8 cellular contexts compared by ENCODE assay signal in genomic region chr9:121498150-121498486, GRCh38. TPM values are rescaled to one million over a fixed set of nuclear protein-coding genes. Genes with fewer than 3 reads are reported as not detected.
DNase-seq lines count a peak whose midpoint lies in the region; ATAC-seq and TF ChIP-seq lines count a peak whose summit lies in the region.

No MANE protein-coding gene starts in this region.

- H3K4me3 Mint-ChIP-seq in T-helper 17 cell, result peak overlapping the region; percentile 82

- H3K9me3 ChIP-seq in T-helper 17 cell (ENCODE audit: control insufficient read depth, low read length, poor library complexity, severe bottlenecking) (no peaks in the 10 kb centered on the region), colonic mucosa (no peaks in the 10 kb centered on the region)

- H3K27me3 Mint-ChIP-seq in T-helper 17 cell, result peaks cover 59% of the 10 kb centered on the region

- peaks cover 11% of the 10 kb centered on the region for H3K27me3 ChIP-seq in colonic mucosa

- peak; percentile 28 for DNase-seq in AG09309 (ENCODE audit: low read depth)
- DNase-seq in NCI-H1930 (lab: John Stamatoyannopoulos, UW), result peak; percentile 32 to 69
- no peak for DNase-seq in T-helper 17 cell
- peak; percentile 79 for DNase-seq in colonic mucosa
- peak; percentile 54 for DNase-seq in left lobe of liver (ENCODE audit: low spot score)
- DNase-seq in stimulated activated CD8-positive, alpha-beta memory T cell treated with anti-CD3 and anti-CD28 coated beads, Interleukin-4, amount 100 ng/mL, for 48 hours, result peak; percentile 53

- intact Hi-C loops in colonic mucosa (cut with DNase I), result no loop called here

- ATAC-seq in GM18508 (IDR thresholded peaks at IDR 0.05; ENCODE audit: insufficient read depth, unreplicated experiment), result peak; percentile 63
- ATAC-seq in HG03064 (IDR thresholded peaks at IDR 0.05; ENCODE audit: low read depth, unreplicated experiment), result peak; percentile 70
- ATAC-seq in T-helper 17 cell, result peak; percentile 74
- peak; percentile 81 for ATAC-seq in left lobe of liver

- no peaks in the 10 kb centered on the region for H3K36me3 ChIP-seq in colonic mucosa

- TF ChIP-seq CTCF in AG09309 (IDR thresholded peaks at IDR 0.05; ENCODE audit: control insufficient read depth, insufficient read depth, low read depth, low read length, missing control alignments), result peak; percentile 68
- peak; percentile 53 for TF ChIP-seq CTCF in colonic mucosa (IDR thresholded peaks at IDR 0.05)

- no peak overlapping the region for H3K27ac ChIP-seq in colonic mucosa

- peaks cover 4% of the 10 kb centered on the region for H3K36me3 Mint-ChIP-seq in T-helper 17 cell (ENCODE audit: low read depth)

- no peak overlapping the region for H3K27ac Mint-ChIP-seq in T-helper 17 cell

- peaks cover 19% of the 10 kb centered on the region for H3K4me1 Mint-ChIP-seq in T-helper 17 cell

- H3K9ac ChIP-seq in colonic mucosa (ENCODE audit: low read depth in 2 of 2, low read length in 2 of 2), result peak overlapping the region in 1 of 2 donors; percentile 50

- H3K4me3 ChIP-seq in AG09309 (ENCODE audit: control insufficient read depth, low read depth, low read length) (no peak overlapping the region), colonic mucosa (peak overlapping the region; percentile 32)

- peaks cover 13% of the 10 kb centered on the region for H3K4me1 ChIP-seq in colonic mucosa

RNA-seq across cellular contexts. Expression of gene GGTA1, which starts 1.5 kb away (rescaled TPM):
- total RNA-seq in T-helper 17 cell (1 to 10 TPM in 1 of 2 donors, under 1 TPM in 1; 0.50 to 7.7 TPM), colonic mucosa (1 to 10 TPM in 1 of 2 donors, under 1 TPM in 1; 0.94 to 4.2 TPM), left lobe of liver (1.2 TPM)

Comparison
In these comparisons a context has a peak if more than half of its experiments do, and no peak if none do; other contexts are left out.
1. DNase-seq: peak in AG09309 (single experiment), NCI-H1930 (2 of 2), colonic mucosa (single experiment), left lobe of liver (single experiment) and stimulated activated CD8-positive, alpha-beta memory T cell treated with anti-CD3 and anti-CD28 coated beads, Interleukin-4, amount 100 ng/mL, for 48 hours (single experiment); none in T-helper 17 cell (0 of 3).
2. Peak in every context shown above with its lines, with median percentiles within 50 percentile points of each other: ATAC-seq.